Comparison of ENCODE assay signal across 20 cellular contexts in the genomic region with DNA sequence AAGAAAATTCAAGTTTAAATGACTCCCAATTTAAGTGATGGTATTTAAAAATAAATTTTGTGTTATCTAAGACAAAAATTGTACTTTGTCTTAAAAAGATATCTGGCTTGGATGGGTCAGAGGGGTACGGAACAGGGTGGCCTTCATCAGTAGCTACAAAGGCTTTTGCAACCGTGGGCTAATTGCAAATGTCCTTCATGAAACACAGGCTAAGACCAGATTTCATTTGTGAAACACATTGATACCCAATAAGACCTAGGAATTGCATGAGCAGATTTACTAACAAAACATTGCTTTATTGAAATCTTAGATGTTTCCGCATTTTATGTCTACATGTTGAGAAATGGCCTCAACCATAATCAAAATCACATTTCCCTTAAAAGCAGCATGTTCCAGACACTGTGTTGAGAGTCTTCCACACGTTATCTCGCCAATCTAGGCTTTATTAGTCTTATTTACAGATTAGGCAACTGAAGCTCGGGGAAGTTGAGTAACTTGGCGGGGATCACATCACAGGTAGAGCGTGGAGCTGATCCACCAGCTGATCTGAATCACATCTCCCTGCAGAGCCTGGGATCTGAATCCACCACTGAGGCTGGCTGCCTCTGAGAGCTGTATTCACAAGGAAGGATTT. TPM values are rescaled to one million over a fixed set of nuclear protein-coding genes. Genes with fewer than 3 reads are reported as not detected.
"Had no signal": no experiment of that assay in that cellular context is flagged by ENCODE, and none has a peak within 500 bp of the region (broad histone marks: within the 10 kb centered on the region; RNA-seq: fewer than 3 reads in every experiment).

No MANE protein-coding gene starts in this region.

- H3K36me3 ChIP-seq: heart left ventricle, left lung, thyroid gland had no signal

- H3K27ac ChIP-seq: heart left ventricle, left lung, thyroid gland had no signal

- H3K27me3 ChIP-seq: thyroid gland had no signal

- DNase-seq: activated CD4-positive, alpha-beta T cell treated with anti-CD3 and anti-CD28 coated beads for 48 hours; activated naive CD8-positive, alpha-beta T cell treated with anti-CD3 and anti-CD28 coated beads, Interleukin-2, amount 10 ng/mL, durations not matched to agents 7 days and 5 days; anterior cingulate cortex; effector memory CD4-positive, alpha-beta T cell; heart left ventricle; islet precursor cell; left lung; natural killer cell; posterior cingulate gyrus; retina; stimulated activated CD4-positive, alpha-beta T cell treated with anti-CD3 and anti-CD28 coated beads, Interleukin-2, amount 100 ng/mL, for 48 hours; T-helper 2 cell; thyroid gland had no signal

- H3K9me3 ChIP-seq: heart left ventricle, left lung, thyroid gland had no signal

- H3K4me1 ChIP-seq: heart left ventricle, left lung, thyroid gland had no signal

- ATAC-seq: heart left ventricle, left lung, natural killer cell, WTC11 had no signal

- H3K4me3 ChIP-seq: heart left ventricle, left lung, thyroid gland had no signal

RNA-seq across cellular contexts. Expression of gene FBXO39, which starts 21.8 kb away (rescaled TPM):
- total RNA-seq: activated T-helper 1 cell treated with anti-CD3 and anti-CD28 coated beads, Interleukin-12 subunit alpha, Interleukin-12 subunit beta, Interleukin-2, Interleukin-4 antibody, amounts not matched to agents 30 ng/mL and 10 ng/mL and 1 ng/mL, durations not matched to agents 14 hours and 24 hours and 36 hours; cerebellum; epithelial cell of proximal tubule; frontal cortex; WTC11 had no signal

RNA-seq across cellular contexts. Expression of gene TEKT1, which starts 33.7 kb away (rescaled TPM):
- total RNA-seq: activated naive CD8-positive, alpha-beta T cell treated with anti-CD3 and anti-CD28 coated beads, Interleukin-2, amount 10 ng/mL, durations not matched to agents 7 days and 5 days; activated T-helper 1 cell treated with anti-CD3 and anti-CD28 coated beads, Interleukin-12 subunit alpha, Interleukin-12 subunit beta, Interleukin-2, Interleukin-4 antibody, amounts not matched to agents 30 ng/mL and 10 ng/mL and 1 ng/mL, durations not matched to agents 14 hours and 24 hours and 36 hours; epithelial cell of proximal tubule; heart left ventricle; natural killer cell; skeletal muscle tissue; thyroid gland; urinary bladder had no signal
